ENCODE assay signal across 26 cellular contexts in genomic region chr12:124502379-124502778, GRCh38.
DNase-seq lines count a peak whose midpoint lies in the region; ATAC-seq and TF ChIP-seq lines count a peak whose summit lies in the region.
"Had no signal": no experiment of that assay in that cellular context is flagged by ENCODE, and none has a peak within 500 bp of the region (broad histone marks: within the 10 kb centered on the region; RNA-seq: fewer than 3 reads in every experiment).

No MANE protein-coding gene starts in this region.

- H3K4me3 Mint-ChIP-seq in Caco-2 (ENCODE audit: unreplicated experiment) = no peak overlapping the region
- no peak overlapping the region for H3K4me3 Mint-ChIP-seq in dendritic cell treated with granulocyte-macrophage colony-stimulating factor and Interleukin-4, amounts not matched to agents 40 ng/mL and 50 ng/mL, for 4 days
- no peak overlapping the region for H3K4me3 Mint-ChIP-seq in neural progenitor cell
- H3K4me3 Mint-ChIP-seq: activated T-helper 17 cell treated with anti-CD3 and anti-CD28 coated beads, Interleukin-2, amount 50 U/mL, for 72 hours; natural killer cell; T-cell had no signal

- H4K20me1 ChIP-seq in IMR-90 (ENCODE audit: insufficient read depth, low read length) (peaks cover 98% of the 10 kb centered on the region), neural progenitor cell (ENCODE audit: low read depth) (peaks cover 86% of the 10 kb centered on the region)

- BruUV-seq in Caco-2 (replicated peaks; lab: Mats Ljungman, UMichigan) (no TSS peak), IMR-90 (replicated peaks; lab: Mats Ljungman, UMichigan) (no TSS peak)

- TF ChIP-seq RAD21 in IMR-90 (IDR thresholded peaks at IDR 0.05; ENCODE audit: low read length) = no peak

- H2BK5ac ChIP-seq in IMR-90 (ENCODE audit: low read depth, low read length, poor library complexity, severe bottlenecking) = no peak overlapping the region

- TF ChIP-seq CTCF in Caco-2 (IDR thresholded peaks at IDR 0.05; ENCODE audit: insufficient read depth in 1 of 2, low read depth in 1 of 2, low read length in 1 of 2, severe bottlenecking in 1 of 2, unreplicated experiment in 1 of 2) = no peak
- no peak for TF ChIP-seq CTCF in IMR-90 (conservative IDR thresholded peaks at IDR 0.05; ENCODE audit: low read depth, low read length)
- TF ChIP-seq CTCF in neural progenitor cell (IDR thresholded peaks at IDR 0.05) = no peak

- H4K5ac ChIP-seq in IMR-90 (ENCODE audit: low read depth, low read length) = no peak overlapping the region

- H3K4me2 ChIP-seq in IMR-90 (ENCODE audit: low read depth, low read length) (no peak overlapping the region), neural progenitor cell (no peak overlapping the region)

- ATAC-seq in IMR-90 (ENCODE audit: low read depth) (no peak), HG02588 (IDR thresholded peaks at IDR 0.05; ENCODE audit: unreplicated experiment) (no peak), HG03095 (IDR thresholded peaks at IDR 0.05; ENCODE audit: unreplicated experiment) (no peak)
- ATAC-seq: activated CD4-positive, CD25-positive, alpha-beta regulatory T cell treated with anti-CD3 and anti-CD28 coated beads, Interleukin-2, amount 50 U/mL, for 24 hours; activated T-helper 17 cell treated with anti-CD3 and anti-CD28 coated beads, Interleukin-2, amount 50 U/mL, for 72 hours; foreskin keratinocyte; heart right ventricle; natural killer cell; psoas muscle; T-cell had no signal

- no peak overlapping the region; the same call in 1 of the 2 replicates for H2AK5ac ChIP-seq in IMR-90 (ENCODE audit: low read depth, low read length)

- no peak overlapping the region for H3K14ac ChIP-seq in IMR-90 (replicated peaks; ENCODE audit: low read depth, low read length)

- in situ Hi-C loops in IMR-90 (cut with MboI; ENCODE audit: low sequenced_read_pairs) = no loop called here

- no peaks in the 10 kb centered on the region for H3K27me3 ChIP-seq in Caco-2 (replicated peaks; ENCODE audit: control insufficient read depth, insufficient read depth, low read length)
- no peaks in the 10 kb centered on the region for H3K27me3 ChIP-seq in IMR-90 (ENCODE audit: control insufficient read depth, insufficient read depth, low read length)
- no peaks in the 10 kb centered on the region for H3K27me3 ChIP-seq in neural progenitor cell
- H3K27me3 ChIP-seq: BE2C, esophagus squamous epithelium, foreskin keratinocyte, heart right ventricle, transverse colon had no signal

- H3K9me3 ChIP-seq in Caco-2 (no peaks in the 10 kb centered on the region), IMR-90 (ENCODE audit: control insufficient read depth, insufficient read depth, low read length) (no peaks in the 10 kb centered on the region), neural progenitor cell (ENCODE audit: low read depth) (no peaks in the 10 kb centered on the region)
- H3K9me3 ChIP-seq: BE2C, esophagus squamous epithelium, heart right ventricle, psoas muscle, transverse colon had no signal

- H3K9me3 Mint-ChIP-seq in Caco-2 (ENCODE audit: unreplicated experiment) = no peaks in the 10 kb centered on the region
- no peaks in the 10 kb centered on the region for H3K9me3 Mint-ChIP-seq in dendritic cell treated with granulocyte-macrophage colony-stimulating factor and Interleukin-4, amounts not matched to agents 40 ng/mL and 50 ng/mL, for 4 days
- H3K9me3 Mint-ChIP-seq in neural progenitor cell = no peaks in the 10 kb centered on the region
- H3K9me3 Mint-ChIP-seq: activated T-helper 17 cell treated with anti-CD3 and anti-CD28 coated beads, Interleukin-2, amount 50 U/mL, for 72 hours; natural killer cell; T-cell had no signal

- no peak overlapping the region for H4K8ac ChIP-seq in IMR-90 (ENCODE audit: low read depth in 2 of 2, low read length in 2 of 2)

- H3K27me3 Mint-ChIP-seq in Caco-2 (ENCODE audit: insufficient read depth, unreplicated experiment) (no peaks in the 10 kb centered on the region), neural progenitor cell (ENCODE audit: insufficient read depth, low read depth) (peaks cover 13% of the 10 kb centered on the region)
- no peaks in the 10 kb centered on the region for H3K27me3 Mint-ChIP-seq in dendritic cell treated with granulocyte-macrophage colony-stimulating factor and Interleukin-4, amounts not matched to agents 40 ng/mL and 50 ng/mL, for 4 days
- H3K27me3 Mint-ChIP-seq: activated T-helper 17 cell treated with anti-CD3 and anti-CD28 coated beads, Interleukin-2, amount 50 U/mL, for 72 hours; T-cell had no signal

- peaks cover 40% of the 10 kb centered on the region for H3F3A ChIP-seq in neural progenitor cell (ENCODE audit: low read depth)

- H3K27ac Mint-ChIP-seq in Caco-2 (ENCODE audit: unreplicated experiment) (peak overlapping the region; percentile 98), neural progenitor cell (peak overlapping the region; percentile 60)
- peak overlapping the region; percentile 28 for H3K27ac Mint-ChIP-seq in dendritic cell treated with granulocyte-macrophage colony-stimulating factor and Interleukin-4, amounts not matched to agents 40 ng/mL and 50 ng/mL, for 4 days
- H3K27ac Mint-ChIP-seq: activated T-helper 17 cell treated with anti-CD3 and anti-CD28 coated beads, Interleukin-2, amount 50 U/mL, for 72 hours; T-cell had no signal

- no peak overlapping the region for H2BK20ac ChIP-seq in IMR-90 (ENCODE audit: low read depth, low read length)

- no peak overlapping the region for H3K56ac ChIP-seq in IMR-90 (ENCODE audit: extremely low read depth, insufficient read depth, low read length)

- H3K9ac ChIP-seq in IMR-90 (ENCODE audit: low read depth, low read length) (no peak overlapping the region), neural progenitor cell (no peak overlapping the region)

- intact Hi-C loops in Caco-2 (cut with micrococcal nuclease; ENCODE audit: unreplicated experiment) (no loop called here), IMR-90 (cut with micrococcal nuclease) (no loop called here)
- intact Hi-C loops in dendritic cell treated with granulocyte-macrophage colony-stimulating factor and Interleukin-4, amounts not matched to agents 40 ng/mL and 50 ng/mL, for 4 days (cut with micrococcal nuclease) = no loop called here

- 97% methylated on average over 8 of the region's 10 CpGs; no CpG with 5 or more reads in 1 of the 2 experiments for WGBS in IMR-90 (ENCODE audit: extremely low coverage in 2 of 2, insufficient read length in 1 of 2), 2 experiments

- no peak overlapping the region for H2BK15ac ChIP-seq in IMR-90 (ENCODE audit: low read depth, low read length)

- H2BK120ac ChIP-seq in IMR-90 (ENCODE audit: low read depth, low read length) = no peak overlapping the region

- POLR2A ChIA-PET in Caco-2 (lab: Charles Lee) = no interaction called here
- POLR2A ChIA-PET in IMR-90 (lab: Charles Lee; ENCODE audit: unreplicated experiment) = no interaction called here

- no peaks in the 10 kb centered on the region for H3K36me3 ChIP-seq in Caco-2 (ENCODE audit: control insufficient read depth, insufficient read depth, low read length)
- H3K36me3 ChIP-seq in IMR-90 (ENCODE audit: control insufficient read depth, insufficient read depth, low read length) = 0 out of 2 replicates have a peak, but pooled peaks cover 2% of the 10 kb centered on the region
- H3K36me3 ChIP-seq in neural progenitor cell = no peaks in the 10 kb centered on the region
- H3K36me3 ChIP-seq: BE2C, esophagus squamous epithelium, heart right ventricle, transverse colon had no signal

- DNase-seq in Caco-2 (no peak), IMR-90 (no peak), neural progenitor cell (ENCODE audit: low spot score) (no peak), NAMALWA (ENCODE audit: low spot score) (no peak)
- DNase-seq: activated CD4-positive, alpha-beta T cell treated with anti-CD3 and anti-CD28 coated beads, Interleukin-2, amount 50 U/mL, for 48 hours; activated naive CD4-positive, alpha-beta T cell treated with anti-CD3 and anti-CD28 coated beads, Interleukin-2, amount 50 U/mL, for 16 hours; BE2C; DMS153; esophagus squamous epithelium; foreskin keratinocyte; kidney; natural killer cell; NCI-H1092; NCI-H1694; NCI-H82; stimulated activated CD4-positive, alpha-beta T cell treated with anti-CD3 and anti-CD28 coated beads, Interleukin-4, amount 100 ng/mL, for 1 hour; T-cell; transverse colon had no signal

- peaks cover 31 to 97% of the 10 kb centered on the region in 2 experiments for H3K79me1 ChIP-seq in IMR-90 (ENCODE audit: low read depth in 1 of 2, low read length in 2 of 2)

- peaks cover 20% of the 10 kb centered on the region for H3K9me1 ChIP-seq in IMR-90 (ENCODE audit: insufficient read depth, low read length)

- dilution Hi-C loops in IMR-90 (cut with HindIII; ENCODE audit: low sequenced_read_pairs, unreplicated experiment) = no loop called here

- H3K36me3 Mint-ChIP-seq in Caco-2 (ENCODE audit: insufficient read depth, unreplicated experiment) = peaks cover 22% of the 10 kb centered on the region
- peaks cover 82% of the 10 kb centered on the region for H3K36me3 Mint-ChIP-seq in dendritic cell treated with granulocyte-macrophage colony-stimulating factor and Interleukin-4, amounts not matched to agents 40 ng/mL and 50 ng/mL, for 4 days (ENCODE audit: low read depth)
- H3K36me3 Mint-ChIP-seq in neural progenitor cell = no peaks in the 10 kb centered on the region
- H3K36me3 Mint-ChIP-seq: natural killer cell had no signal

- TF ChIP-seq POLR2A in IMR-90 (IDR thresholded peaks at IDR 0.05; ENCODE audit: low read depth, low read length) = no peak

- H2AK9ac ChIP-seq in IMR-90 (replicated peaks; ENCODE audit: low read depth, low read length, poor library complexity) = peak overlapping the region; percentile 6

- no peak overlapping the region for H3K4me3 ChIP-seq in Caco-2 (ENCODE audit: low read depth, low read length)
- no peak overlapping the region for H3K4me3 ChIP-seq in IMR-90 (ENCODE audit: insufficient read depth, low read depth, low read length)
- no peak overlapping the region for H3K4me3 ChIP-seq in neural progenitor cell
- H3K4me3 ChIP-seq: coronary artery, esophagus squamous epithelium, heart right ventricle, psoas muscle, transverse colon had no signal

- CTCF ChIA-PET in Caco-2 (lab: Charles Lee) = no interaction called here
- CTCF ChIA-PET in IMR-90 (lab: Yijun Ruan, JAX) = no interaction called here

- peaks cover 38% of the 10 kb centered on the region for H3K4me1 ChIP-seq in Caco-2
- peaks cover 32% of the 10 kb centered on the region for H3K4me1 ChIP-seq in IMR-90 (ENCODE audit: control insufficient read depth, insufficient read depth, low read length)
- peaks cover 56% of the 10 kb centered on the region for H3K4me1 ChIP-seq in neural progenitor cell

- H3K79me2 ChIP-seq in neural progenitor cell (ENCODE audit: low read depth) = peaks cover 96% of the 10 kb centered on the region

- H3K4me1 Mint-ChIP-seq in Caco-2 (ENCODE audit: low read depth, unreplicated experiment) = peaks cover 40% of the 10 kb centered on the region
- peaks cover 96% of the 10 kb centered on the region for H3K4me1 Mint-ChIP-seq in dendritic cell treated with granulocyte-macrophage colony-stimulating factor and Interleukin-4, amounts not matched to agents 40 ng/mL and 50 ng/mL, for 4 days (ENCODE audit: low read depth)
- peaks cover 80% of the 10 kb centered on the region for H3K4me1 Mint-ChIP-seq in neural progenitor cell

- no peak overlapping the region for H4K91ac ChIP-seq in IMR-90 (ENCODE audit: insufficient read depth, low read depth, low read length)

- H3K27ac ChIP-seq in IMR-90 (ENCODE audit: insufficient read depth, low read length) (no peak overlapping the region), neural progenitor cell (no peak overlapping the region)
- H3K27ac ChIP-seq: coronary artery, foreskin keratinocyte, psoas muscle had no signal

- H3K18ac ChIP-seq in IMR-90 (ENCODE audit: low read depth, low read length) = no peak overlapping the region

- H3K23ac ChIP-seq in IMR-90 (ENCODE audit: low read depth, low read length) = no peak overlapping the region

- H2AFZ ChIP-seq in IMR-90 (replicated peaks; ENCODE audit: low read length, poor library complexity) = no peak overlapping the region
- no peak overlapping the region for H2AFZ ChIP-seq in neural progenitor cell (replicated peaks)

- H3K4ac ChIP-seq in IMR-90 (ENCODE audit: low read depth, low read length) = no peak overlapping the region

Comparison
In these comparisons a context has a peak if more than half of its experiments do, and no peak if none do; other contexts are left out.
1. H3K27ac Mint-ChIP-seq: peak in every context shown above with its lines; median percentile 98 in Caco-2; 60 in neural progenitor cell; 28 in dendritic cell treated with granulocyte-macrophage colony-stimulating factor and Interleukin-4, amounts not matched to agents 40 ng/mL and 50 ng/mL, for 4 days.